Comparison of ENCODE assay signal across 11 cellular contexts in the genomic region with DNA sequence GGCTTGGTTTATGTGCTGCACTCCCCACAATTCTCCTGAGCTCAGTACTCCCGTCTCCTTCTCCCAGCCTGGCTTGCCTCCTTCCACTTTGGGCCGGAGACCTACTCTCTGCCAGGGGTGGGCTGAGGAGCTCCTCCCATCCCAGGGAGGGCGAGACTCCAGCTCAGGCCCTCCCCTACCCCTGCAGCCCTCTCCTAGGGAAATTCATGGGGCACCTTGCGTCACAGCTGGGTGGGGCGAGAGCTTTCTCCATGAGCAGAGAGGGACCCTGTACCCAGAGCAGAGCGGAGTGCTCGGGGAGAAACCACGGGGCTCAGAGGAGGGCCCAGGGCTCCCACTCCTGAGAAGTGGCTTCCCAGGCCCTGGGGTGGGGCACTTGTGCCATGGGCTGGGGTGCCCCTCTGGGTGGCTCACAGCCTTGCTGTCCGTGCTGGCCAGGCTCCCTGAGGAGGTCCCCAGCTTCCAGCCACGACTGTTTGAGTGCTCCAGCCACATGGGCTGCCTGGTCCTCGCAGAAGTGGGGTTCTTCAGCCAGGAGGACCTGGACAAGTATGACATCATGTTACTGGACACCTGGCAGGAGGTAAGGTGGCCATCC. TPM values are rescaled to one million over a fixed set of nuclear protein-coding genes. Genes with fewer than 3 reads are reported as not detected.
DNase-seq lines count a peak whose midpoint lies in the region; ATAC-seq and TF ChIP-seq lines count a peak whose summit lies in the region.
"Had no signal": no experiment of that assay in that cellular context is flagged by ENCODE, and none has a peak within 500 bp of the region (broad histone marks: within the 10 kb centered on the region; RNA-seq: fewer than 3 reads in every experiment).

No MANE protein-coding gene starts in this region.

- WGBS in GM23248 (ENCODE audit: low coverage in 1 of 2, low lambda C conversion rate in 2 of 2, missing lambda C conversion rate in 2 of 2), 2 experiments = 59 to 67% methylated on average over 11 of the region's 11 CpGs

- H3K4me1 ChIP-seq in right atrium auricular region (peaks cover 0 to 19% of the 10 kb centered on the region in 2 donors), GM23248 (ENCODE audit: insufficient read depth) (no peaks in the 10 kb centered on the region)

- no peaks in the 10 kb centered on the region for H4K20me1 ChIP-seq in GM23248 (ENCODE audit: insufficient read depth)

- in situ Hi-C loops in GM23248 (cut with MboI) = no loop called here

- H3K36me3 Mint-ChIP-seq in activated CD4-positive, alpha-beta memory T cell treated with anti-CD3 and anti-CD28 coated beads for 36 hours = peaks cover 9% of the 10 kb centered on the region
- H3K36me3 Mint-ChIP-seq in stimulated activated effector memory CD8-positive, alpha-beta T cell treated with anti-CD3 and anti-CD28 coated beads, Interleukin-12 subunit alpha, Interleukin-12 subunit beta, amount 100 ng/mL, for 72 hours = peaks cover 41% of the 10 kb centered on the region
- H3K36me3 Mint-ChIP-seq in stimulated activated memory B cell treated with anti-CD40 and anti-IgM and Interleukin-4, amounts not matched to agents 10 μg/mL and 1 μg/mL and 100 μg/mL, for 72 hours = peaks cover 29% of the 10 kb centered on the region
- H3K36me3 Mint-ChIP-seq in activated T-cell treated with anti-CD3 and anti-CD28 coated beads, Interleukin-2, amount 50 U/mL, for 72 hours (ENCODE audit: insufficient read depth in 2 of 2) = peaks cover 0 to 8% of the 10 kb centered on the region in 2 donors
- H3K36me3 Mint-ChIP-seq: natural killer cell treated with Interleukin-12 subunit alpha and Interleukin-12 subunit beta and Interleukin-15 and Interleukin-18, amount 100 ng/mL, for 72 hours had no signal

- no peak overlapping the region for H2AFZ ChIP-seq in GM23248

- POLR2A ChIA-PET in activated CD4-positive, alpha-beta memory T cell treated with anti-CD3 and anti-CD28 coated beads for 36 hours (lab: Charles Lee) = no interaction called here

- H3K9ac ChIP-seq in GM23248 = no peak overlapping the region

- no peak overlapping the region for H3K4me2 ChIP-seq in GM23248 (ENCODE audit: unreplicated experiment)

- no peak overlapping the region for H3K4me3 Mint-ChIP-seq in activated CD4-positive, alpha-beta memory T cell treated with anti-CD3 and anti-CD28 coated beads for 36 hours
- peak overlapping the region; percentile 31 for H3K4me3 Mint-ChIP-seq in stimulated activated effector memory CD8-positive, alpha-beta T cell treated with anti-CD3 and anti-CD28 coated beads, Interleukin-12 subunit alpha, Interleukin-12 subunit beta, amount 100 ng/mL, for 72 hours
- no peak overlapping the region for H3K4me3 Mint-ChIP-seq in stimulated activated memory B cell treated with anti-CD40 and anti-IgM and Interleukin-4, amounts not matched to agents 10 μg/mL and 1 μg/mL and 100 μg/mL, for 72 hours
- no peak overlapping the region for H3K4me3 Mint-ChIP-seq in activated T-cell treated with anti-CD3 and anti-CD28 coated beads, Interleukin-2, amount 50 U/mL, for 72 hours
- H3K4me3 Mint-ChIP-seq: activated T-helper 1 cell treated with anti-CD3 and anti-CD28 coated beads, Interleukin-12 subunit alpha, Interleukin-12 subunit beta, Interleukin-2, Interleukin-4 antibody, amounts not matched to agents 30 ng/mL and 10 ng/mL and 1 ng/mL, durations not matched to agents 14 hours and 24 hours and 36 hours; central memory CD8-positive, alpha-beta T cell; natural killer cell treated with Interleukin-12 subunit alpha and Interleukin-12 subunit beta and Interleukin-15 and Interleukin-18, amount 100 ng/mL, for 72 hours had no signal

- no peaks in the 10 kb centered on the region for H3K9me2 ChIP-seq in GM23248 (ENCODE audit: insufficient read depth)

- no peak for TF ChIP-seq CTCF in right atrium auricular region (IDR thresholded peaks at IDR 0.05)

- H3K27ac ChIP-seq in right atrium auricular region = peak overlapping the region; percentile 67 to 74
- H3K27ac ChIP-seq in GM23248 = no peak overlapping the region

- H3K36me3 ChIP-seq in right atrium auricular region (peaks cover 13% of the 10 kb centered on the region), GM23248 (ENCODE audit: low read depth) (no peaks in the 10 kb centered on the region)

- ATAC-seq in GM18498 (IDR thresholded peaks at IDR 0.05; ENCODE audit: unreplicated experiment) (peak; percentile 1), HG03045 (IDR thresholded peaks at IDR 0.05; ENCODE audit: unreplicated experiment) (no peak)
- ATAC-seq in stimulated activated effector memory CD8-positive, alpha-beta T cell treated with anti-CD3 and anti-CD28 coated beads, Interleukin-12 subunit alpha, Interleukin-12 subunit beta, amount 100 ng/mL, for 72 hours = no peak
- ATAC-seq in stimulated activated memory B cell treated with anti-CD40 and anti-IgM and Interleukin-4, amounts not matched to agents 10 μg/mL and 1 μg/mL and 100 μg/mL, for 72 hours = no peak
- ATAC-seq in activated T-cell treated with anti-CD3 and anti-CD28 coated beads, Interleukin-2, amount 50 U/mL, for 72 hours (replicated peaks in 1 of 2) = no peak

- peak overlapping the region in 1 of 2 donors; percentile 39 for H3K4me3 ChIP-seq in right atrium auricular region
- H3K4me3 ChIP-seq in GM23248 = no peak overlapping the region

- H3K27ac Mint-ChIP-seq in activated CD4-positive, alpha-beta memory T cell treated with anti-CD3 and anti-CD28 coated beads for 36 hours = peak overlapping the region; percentile 54
- peak overlapping the region; percentile 88 for H3K27ac Mint-ChIP-seq in stimulated activated effector memory CD8-positive, alpha-beta T cell treated with anti-CD3 and anti-CD28 coated beads, Interleukin-12 subunit alpha, Interleukin-12 subunit beta, amount 100 ng/mL, for 72 hours
- H3K27ac Mint-ChIP-seq in stimulated activated memory B cell treated with anti-CD40 and anti-IgM and Interleukin-4, amounts not matched to agents 10 μg/mL and 1 μg/mL and 100 μg/mL, for 72 hours = no peak overlapping the region
- no peak overlapping the region for H3K27ac Mint-ChIP-seq in activated T-cell treated with anti-CD3 and anti-CD28 coated beads, Interleukin-2, amount 50 U/mL, for 72 hours
- H3K27ac Mint-ChIP-seq: activated T-helper 1 cell treated with anti-CD3 and anti-CD28 coated beads, Interleukin-12 subunit alpha, Interleukin-12 subunit beta, Interleukin-2, Interleukin-4 antibody, amounts not matched to agents 30 ng/mL and 10 ng/mL and 1 ng/mL, durations not matched to agents 14 hours and 24 hours and 36 hours had no signal

- no peaks in the 10 kb centered on the region for H3K27me3 Mint-ChIP-seq in activated CD4-positive, alpha-beta memory T cell treated with anti-CD3 and anti-CD28 coated beads for 36 hours
- no peaks in the 10 kb centered on the region for H3K27me3 Mint-ChIP-seq in stimulated activated memory B cell treated with anti-CD40 and anti-IgM and Interleukin-4, amounts not matched to agents 10 μg/mL and 1 μg/mL and 100 μg/mL, for 72 hours
- H3K27me3 Mint-ChIP-seq in activated T-cell treated with anti-CD3 and anti-CD28 coated beads, Interleukin-2, amount 50 U/mL, for 72 hours (ENCODE audit: low read depth) = no peaks in the 10 kb centered on the region
- H3K27me3 Mint-ChIP-seq: central memory CD8-positive, alpha-beta T cell; natural killer cell treated with Interleukin-12 subunit alpha and Interleukin-12 subunit beta and Interleukin-15 and Interleukin-18, amount 100 ng/mL, for 72 hours had no signal

- intact Hi-C loops in activated CD4-positive, alpha-beta memory T cell treated with anti-CD3 and anti-CD28 coated beads for 36 hours (cut with micrococcal nuclease) = loop anchor here (1.0 kb wide), 2 partner anchors 30 to 36 kb away; no protein-coding TSS in a partner anchor

- H3K79me2 ChIP-seq in GM23248 (ENCODE audit: insufficient read depth) = no peaks in the 10 kb centered on the region

- H3K4me1 Mint-ChIP-seq in activated CD4-positive, alpha-beta memory T cell treated with anti-CD3 and anti-CD28 coated beads for 36 hours (ENCODE audit: low read depth) = peaks cover 23% of the 10 kb centered on the region
- peaks cover 46% of the 10 kb centered on the region for H3K4me1 Mint-ChIP-seq in stimulated activated effector memory CD8-positive, alpha-beta T cell treated with anti-CD3 and anti-CD28 coated beads, Interleukin-12 subunit alpha, Interleukin-12 subunit beta, amount 100 ng/mL, for 72 hours
- peaks cover 26% of the 10 kb centered on the region for H3K4me1 Mint-ChIP-seq in stimulated activated memory B cell treated with anti-CD40 and anti-IgM and Interleukin-4, amounts not matched to agents 10 μg/mL and 1 μg/mL and 100 μg/mL, for 72 hours
- peaks cover 24% of the 10 kb centered on the region for H3K4me1 Mint-ChIP-seq in activated T-cell treated with anti-CD3 and anti-CD28 coated beads, Interleukin-2, amount 50 U/mL, for 72 hours (ENCODE audit: low read depth)

- H3K27me3 ChIP-seq in right atrium auricular region (no peaks in the 10 kb centered on the region), GM23248 (replicated peaks; ENCODE audit: insufficient read depth) (no peaks in the 10 kb centered on the region)

- H3F3A ChIP-seq in GM23248 (ENCODE audit: insufficient read depth) = no peaks in the 10 kb centered on the region

- H3K9me3 ChIP-seq in right atrium auricular region (no peaks in the 10 kb centered on the region), GM23248 (ENCODE audit: low read depth) (no peaks in the 10 kb centered on the region)

- no peaks in the 10 kb centered on the region for H3K9me3 Mint-ChIP-seq in activated CD4-positive, alpha-beta memory T cell treated with anti-CD3 and anti-CD28 coated beads for 36 hours
- no peaks in the 10 kb centered on the region for H3K9me3 Mint-ChIP-seq in stimulated activated effector memory CD8-positive, alpha-beta T cell treated with anti-CD3 and anti-CD28 coated beads, Interleukin-12 subunit alpha, Interleukin-12 subunit beta, amount 100 ng/mL, for 72 hours
- H3K9me3 Mint-ChIP-seq in stimulated activated memory B cell treated with anti-CD40 and anti-IgM and Interleukin-4, amounts not matched to agents 10 μg/mL and 1 μg/mL and 100 μg/mL, for 72 hours = no peaks in the 10 kb centered on the region
- no peaks in the 10 kb centered on the region for H3K9me3 Mint-ChIP-seq in activated T-cell treated with anti-CD3 and anti-CD28 coated beads, Interleukin-2, amount 50 U/mL, for 72 hours
- H3K9me3 Mint-ChIP-seq: activated T-helper 1 cell treated with anti-CD3 and anti-CD28 coated beads, Interleukin-12 subunit alpha, Interleukin-12 subunit beta, Interleukin-2, Interleukin-4 antibody, amounts not matched to agents 30 ng/mL and 10 ng/mL and 1 ng/mL, durations not matched to agents 14 hours and 24 hours and 36 hours; central memory CD8-positive, alpha-beta T cell; natural killer cell treated with Interleukin-12 subunit alpha and Interleukin-12 subunit beta and Interleukin-15 and Interleukin-18, amount 100 ng/mL, for 72 hours had no signal

- DNase-seq in activated CD4-positive, alpha-beta memory T cell treated with anti-CD3 and anti-CD28 coated beads for 36 hours = no peak
- no peak for DNase-seq in right atrium auricular region (ENCODE audit: low spot score)
- no peak for DNase-seq in stimulated activated effector memory CD8-positive, alpha-beta T cell treated with anti-CD3 and anti-CD28 coated beads, Interleukin-12 subunit alpha, Interleukin-12 subunit beta, amount 100 ng/mL, for 72 hours (ENCODE audit: low spot score in 2 of 2)
- DNase-seq in GM23248 = no peak
- DNase-seq in activated T-cell treated with anti-CD3 and anti-CD28 coated beads, Interleukin-2, amount 50 U/mL, for 72 hours = no peak

- CTCF ChIA-PET in activated CD4-positive, alpha-beta memory T cell treated with anti-CD3 and anti-CD28 coated beads for 36 hours (lab: Charles Lee) = interaction anchor here (0.5 to 2.4 kb wide), 13 partner anchors 9 to 476 kb away, joined by 3 to 16 read pairs (median 5); a partner anchor contains a TSS

RNA-seq across cellular contexts. Expression of a gene that starts 13.3 kb away (rescaled TPM):
- total RNA-seq in activated CD4-positive, alpha-beta memory T cell treated with anti-CD3 and anti-CD28 coated beads for 36 hours = 10 to 100 TPM in 1 of 2 experiments, 1 to 10 TPM in 1; 9.9 to 11.3 TPM
- total RNA-seq in right atrium auricular region = 10 to 100 TPM in 1 of 2 donors, 1 to 10 TPM in 1; 4.2 to 12.2 TPM
- total RNA-seq in GM23248 (2014; rRNA removed; shearing (Covaris generic)) = 6.6 and 12.4 TPM in 2 replicates
- polyA plus RNA-seq in GM23248 (2016; fragmentation: Nextera tagmentation; extraction: Ambion mirVana) = 2.8 and 2.9 TPM in 2 replicates
- total RNA-seq in activated T-cell treated with anti-CD3 and anti-CD28 coated beads, Interleukin-2, amount 50 U/mL, for 72 hours = 10 to 100 TPM; 12.5 to 16.1 TPM

RNA-seq across cellular contexts. Expression of a gene that starts 25.5 kb away (rescaled TPM):
- total RNA-seq in activated CD4-positive, alpha-beta memory T cell treated with anti-CD3 and anti-CD28 coated beads for 36 hours = 10 to 100 TPM; 17.3 to 17.6 TPM
- total RNA-seq in right atrium auricular region = 10 to 100 TPM in 1 of 2 donors, 1 to 10 TPM in 1; 8.7 to 15.5 TPM
- total RNA-seq in GM23248 (2014; rRNA removed; shearing (Covaris generic)) = 18.8 and 20.2 TPM in 2 replicates
- polyA plus RNA-seq in GM23248 (2016; fragmentation: Nextera tagmentation; extraction: Ambion mirVana) = 19.6 and 21.4 TPM in 2 replicates
- 10 to 100 TPM; 15.4 to 16.8 TPM for total RNA-seq in activated T-cell treated with anti-CD3 and anti-CD28 coated beads, Interleukin-2, amount 50 U/mL, for 72 hours

RNA-seq across cellular contexts. Expression of a gene that starts 35.1 kb away (rescaled TPM):
- total RNA-seq in activated CD4-positive, alpha-beta memory T cell treated with anti-CD3 and anti-CD28 coated beads for 36 hours = 1 to 10 TPM in 1 of 2 experiments, under 1 TPM in 1; 0.70 to 1.1 TPM
- total RNA-seq in right atrium auricular region = under 1 TPM; 0.22 to 0.35 TPM
- total RNA-seq in GM23248 (2014; rRNA removed; shearing (Covaris generic)) = not detected in 2 replicates
- 0.15 TPM in 1 of 2 replicates, not detected in the other for polyA plus RNA-seq in GM23248 (2016; fragmentation: Nextera tagmentation; extraction: Ambion mirVana)
- total RNA-seq in activated T-cell treated with anti-CD3 and anti-CD28 coated beads, Interleukin-2, amount 50 U/mL, for 72 hours = under 1 TPM; 0.43 to 0.81 TPM

Comparison
In these comparisons a context has a peak if more than half of its experiments do, and no peak if none do; other contexts are left out.
1. H3K27ac Mint-ChIP-seq: peak in activated CD4-positive, alpha-beta memory T cell treated with anti-CD3 and anti-CD28 coated beads for 36 hours (single experiment) and stimulated activated effector memory CD8-positive, alpha-beta T cell treated with anti-CD3 and anti-CD28 coated beads, Interleukin-12 subunit alpha, Interleukin-12 subunit beta, amount 100 ng/mL, for 72 hours (single experiment); none in stimulated activated memory B cell treated with anti-CD40 and anti-IgM and Interleukin-4, amounts not matched to agents 10 μg/mL and 1 μg/mL and 100 μg/mL, for 72 hours (single experiment) and activated T-cell treated with anti-CD3 and anti-CD28 coated beads, Interleukin-2, amount 50 U/mL, for 72 hours (single experiment).